Comparison of ENCODE assay signal across 9 cellular contexts in genomic region chr6:43367245-43367984, GRCh38. TPM values are rescaled to one million over a fixed set of nuclear protein-coding genes. Genes with fewer than 3 reads are reported as not detected.
DNase-seq lines count a peak whose midpoint lies in the region; ATAC-seq and TF ChIP-seq lines count a peak whose summit lies in the region.
"Had no signal": no experiment of that assay in that cellular context is flagged by ENCODE, and none has a peak within 500 bp of the region (broad histone marks: within the 10 kb centered on the region; RNA-seq: fewer than 3 reads in every experiment).

No MANE protein-coding gene starts in this region.

- H3K27me3 Mint-ChIP-seq in CD8-positive, alpha-beta T cell (ENCODE audit: low read depth): no peaks in the 10 kb centered on the region
- H3K27me3 Mint-ChIP-seq in HFFc6 (ENCODE audit: insufficient read depth): no peaks in the 10 kb centered on the region
- no peaks in the 10 kb centered on the region for H3K27me3 Mint-ChIP-seq in activated naive CD8-positive, alpha-beta T cell
- H3K27me3 Mint-ChIP-seq in natural killer cell (ENCODE audit: low read depth in 2 of 2): no peaks in the 10 kb centered on the region

- peaks cover 10% of the 10 kb centered on the region for H3K36me3 ChIP-seq in CD8-positive, alpha-beta T cell (ENCODE audit: insufficient read depth, low read length)

- H3K9me3 Mint-ChIP-seq in CD8-positive, alpha-beta T cell: no peaks in the 10 kb centered on the region
- H3K9me3 Mint-ChIP-seq in HFFc6: no peaks in the 10 kb centered on the region
- no peaks in the 10 kb centered on the region for H3K9me3 Mint-ChIP-seq in activated naive CD8-positive, alpha-beta T cell (ENCODE audit: low read depth)
- H3K9me3 Mint-ChIP-seq in natural killer cell: no peaks in the 10 kb centered on the region

- DNase-seq in CD8-positive, alpha-beta T cell: no peak
- DNase-seq in HFFc6 (no peak), natural killer cell (no peak), COR-L47 (lab: John Stamatoyannopoulos, UW) (no peak), NCI-H2171 treated with DMSO at 0.1 percent for 48 hours (lab: John Stamatoyannopoulos, UW) (no peak), NCI-H774 (lab: John Stamatoyannopoulos, UW) (no peak)
- DNase-seq in stimulated activated CD4-positive, alpha-beta T cell treated with anti-CD3 and anti-CD28 coated beads, Interleukin-2, amount 100 ng/mL, for 24 hours: no peak
- DNase-seq: occipital lobe had no signal

- intact Hi-C loops in CD8-positive, alpha-beta T cell (cut with DNase I, micrococcal nuclease): no loop called here
- intact Hi-C loops in natural killer cell (cut with micrococcal nuclease): loop anchor here (5.0 to 10.0 kb wide), 3 partner anchors 147 to 260 kb away; partner anchors contain the start of genes GTPBP2, LRRC73, POLR1C and SRF

- no peaks in the 10 kb centered on the region for H3K27me3 ChIP-seq in CD8-positive, alpha-beta T cell (ENCODE audit: insufficient read depth, low read length)

- no peak overlapping the region for H3K27ac ChIP-seq in CD8-positive, alpha-beta T cell (ENCODE audit: low read depth, low read length)

- no peak for ATAC-seq in CD8-positive, alpha-beta T cell
- no peak for ATAC-seq in natural killer cell

- CTCF ChIA-PET in CD8-positive, alpha-beta T cell (lab: Charles Lee): interaction anchor here (1.0 to 1.4 kb wide), 2 partner anchors 11 to 59 kb away, joined by 4 read pairs; no protein-coding TSS in a partner anchor

- peaks cover 32% of the 10 kb centered on the region for H3K36me3 Mint-ChIP-seq in CD8-positive, alpha-beta T cell
- H3K36me3 Mint-ChIP-seq in HFFc6 (ENCODE audit: low read depth) (peaks cover 11% of the 10 kb centered on the region), natural killer cell (peaks cover 10% of the 10 kb centered on the region)
- H3K36me3 Mint-ChIP-seq in activated naive CD8-positive, alpha-beta T cell: peaks cover 4% of the 10 kb centered on the region

- POLR2A ChIA-PET in CD8-positive, alpha-beta T cell (lab: Charles Lee): interaction anchor here (1.0 to 4.4 kb wide), 3 partner anchors 12 to 59 kb away, joined by 3 to 65 read pairs (median 19); partner anchors contain the start of gene CRIP3

- no peak overlapping the region for H3K4me3 ChIP-seq in CD8-positive, alpha-beta T cell (ENCODE audit: low read depth, low read length)

- H3K4me3 Mint-ChIP-seq in CD8-positive, alpha-beta T cell: peak overlapping the region; percentile 48
- H3K4me3 Mint-ChIP-seq in HFFc6 (peak overlapping the region; percentile 96), natural killer cell (peak overlapping the region; percentile 93)
- peak overlapping the region; percentile 90 for H3K4me3 Mint-ChIP-seq in activated naive CD8-positive, alpha-beta T cell

- H3K9me3 ChIP-seq in CD8-positive, alpha-beta T cell (ENCODE audit: low read length): no peaks in the 10 kb centered on the region

- peaks cover 33% of the 10 kb centered on the region for H3K4me1 ChIP-seq in CD8-positive, alpha-beta T cell (ENCODE audit: insufficient read depth, low read length)

- peaks cover 50% of the 10 kb centered on the region for H3K4me1 Mint-ChIP-seq in CD8-positive, alpha-beta T cell (ENCODE audit: low read depth)
- H3K4me1 Mint-ChIP-seq in HFFc6 (ENCODE audit: low read depth): peaks cover 26% of the 10 kb centered on the region
- peaks cover 40% of the 10 kb centered on the region for H3K4me1 Mint-ChIP-seq in activated naive CD8-positive, alpha-beta T cell (ENCODE audit: low read depth)
- H3K4me1 Mint-ChIP-seq in natural killer cell: peaks cover 43 to 48% of the 10 kb centered on the region in 2 donors

- no peak overlapping the region for H3K27ac Mint-ChIP-seq in CD8-positive, alpha-beta T cell
- no peak overlapping the region for H3K27ac Mint-ChIP-seq in HFFc6
- H3K27ac Mint-ChIP-seq in activated naive CD8-positive, alpha-beta T cell: peak overlapping the region; percentile 42
- H3K27ac Mint-ChIP-seq in natural killer cell: no peak overlapping the region

- TF ChIP-seq CTCF in CD8-positive, alpha-beta T cell (IDR thresholded peaks at IDR 0.05): no peak
- TF ChIP-seq CTCF in HFFc6 (IDR thresholded peaks at IDR 0.05): no peak
- TF ChIP-seq CTCF in natural killer cell (IDR thresholded peaks at IDR 0.05): no peak

RNA-seq across cellular contexts. Expression of gene ZNF318, which starts 2.0 kb away (rescaled TPM):
- 10 to 100 TPM; 18.2 TPM for total RNA-seq in CD8-positive, alpha-beta T cell
- total RNA-seq in HFFc6 (2021; fragmentation: NEBNext Ultra II Directional; extraction: Animal tissue kit (Norgen Biotek cat#: 25700)): 10 to 100 TPM; 11.1 to 13.3 (median 11.8) TPM
- 10 to 100 TPM; 34.6 to 45.9 (median 43.0) TPM for total RNA-seq in natural killer cell

RNA-seq across cellular contexts. Expression of gene CRIP3, which starts 58.8 kb away (rescaled TPM):
- under 1 TPM; 0.64 to 0.84 TPM for total RNA-seq in CD8-positive, alpha-beta T cell
- total RNA-seq in HFFc6 (2021; fragmentation: NEBNext Ultra II Directional; extraction: Animal tissue kit (Norgen Biotek cat#: 25700)): not detected
- total RNA-seq in natural killer cell: 1 to 10 TPM; 3.6 to 5.3 (median 4.3) TPM

RNA-seq across cellular contexts. Expression of gene ABCC10, which starts 59.9 kb away (rescaled TPM):
- total RNA-seq in CD8-positive, alpha-beta T cell: 10 to 100 TPM; 39.7 to 45.5 TPM
- 10 to 100 TPM; 26.2 to 41.6 (median 30.3) TPM for total RNA-seq in HFFc6 (2021; fragmentation: NEBNext Ultra II Directional; extraction: Animal tissue kit (Norgen Biotek cat#: 25700))
- total RNA-seq in natural killer cell: 10 to 100 TPM; 74.6 to 90.5 (median 81.9) TPM
